8 cellular contexts compared by ENCODE assay signal in genomic region chr19:17289489-17289888, GRCh38. TPM values are rescaled to one million over a fixed set of nuclear protein-coding genes. Genes with fewer than 3 reads are reported as not detected.
A peak's percentile ranks its signal among the peaks of the same experiment; 100 is the strongest.
DNase-seq lines count a peak whose midpoint lies in the region; ATAC-seq and TF ChIP-seq lines count a peak whose summit lies in the region.

No MANE protein-coding gene starts in this region.

- H4K20me1 ChIP-seq in BLaER1: peaks cover 23% of the 10 kb centered on the region

- peak; percentile 25 for ATAC-seq in activated CD8-positive, alpha-beta T cell treated with anti-CD3 and anti-CD28 coated beads for 36 hours
- ATAC-seq in GM18873 (IDR thresholded peaks at IDR 0.05; ENCODE audit: low FRiP score, unreplicated experiment): no peak

- no peak overlapping the region for H3K4me3 Mint-ChIP-seq in activated CD8-positive, alpha-beta T cell treated with anti-CD3 and anti-CD28 coated beads for 36 hours

- TF ChIP-seq CTCF in activated CD8-positive, alpha-beta T cell treated with anti-CD3 and anti-CD28 coated beads for 36 hours (IDR thresholded peaks at IDR 0.05): no peak
- TF ChIP-seq CTCF in retinal pigment epithelial cell (conservative IDR thresholded peaks at IDR 0.05; ENCODE audit: low read depth, low read length): no peak

- CTCF ChIA-PET in activated CD8-positive, alpha-beta T cell treated with anti-CD3 and anti-CD28 coated beads for 36 hours (lab: Charles Lee): interaction anchor here (1.6 to 1.7 kb wide), 2 partner anchors 22 to 34 kb away, joined by 3 to 5 read pairs; partner anchors contain the start of gene BABAM1

- DNase-seq in HuH-7.5 (ENCODE audit: low spot score) (peak; percentile 61), head of caudate nucleus (peak in 30 of 42 donors; percentile 22 to 68 (median 48)), retinal pigment epithelial cell (ENCODE audit: low read depth) (no peak), GDM1 (lab: John Stamatoyannopoulos, UW) (no peak), ureter (ENCODE audit: low spot score) (no peak)
- DNase-seq in activated CD8-positive, alpha-beta T cell treated with anti-CD3 and anti-CD28 coated beads for 36 hours: peak; percentile 79

- peaks cover 32% of the 10 kb centered on the region for H3K4me1 ChIP-seq in BLaER1

- H3K9me3 ChIP-seq in BLaER1: 0 out of 2 replicates have a peak, but pooled peaks cover 4% of the 10 kb centered on the region

- no peak overlapping the region for H3K27ac Mint-ChIP-seq in activated CD8-positive, alpha-beta T cell treated with anti-CD3 and anti-CD28 coated beads for 36 hours

- H3K4me3 ChIP-seq in BLaER1 (no peak overlapping the region), retinal pigment epithelial cell (ENCODE audit: low read length) (peak overlapping the region; percentile 14)

- H3K27me3 ChIP-seq in BLaER1: no peaks in the 10 kb centered on the region

- intact Hi-C loops in activated CD8-positive, alpha-beta T cell treated with anti-CD3 and anti-CD28 coated beads for 36 hours (cut with micrococcal nuclease): no loop called here
- intact Hi-C loops in head of caudate nucleus (cut with DNase I): loop anchor here (10.0 kb wide), 1 partner anchor 215 kb away; the partner anchor contains the start of genes HAUS8 and MYO9B

- no peak overlapping the region for H3K9ac ChIP-seq in BLaER1

- peaks cover 3% of the 10 kb centered on the region for H3K4me1 Mint-ChIP-seq in activated CD8-positive, alpha-beta T cell treated with anti-CD3 and anti-CD28 coated beads for 36 hours (ENCODE audit: low read depth)

- H3K36me3 ChIP-seq in BLaER1: peaks cover 37% of the 10 kb centered on the region

- no peaks in the 10 kb centered on the region for H3K9me3 Mint-ChIP-seq in activated CD8-positive, alpha-beta T cell treated with anti-CD3 and anti-CD28 coated beads for 36 hours

- H3K27ac ChIP-seq in BLaER1: no peak overlapping the region

- H3K36me3 Mint-ChIP-seq in activated CD8-positive, alpha-beta T cell treated with anti-CD3 and anti-CD28 coated beads for 36 hours (ENCODE audit: low read depth): peaks cover 12% of the 10 kb centered on the region

- H3K27me3 Mint-ChIP-seq in activated CD8-positive, alpha-beta T cell treated with anti-CD3 and anti-CD28 coated beads for 36 hours: no peaks in the 10 kb centered on the region

- POLR2A ChIA-PET in activated CD8-positive, alpha-beta T cell treated with anti-CD3 and anti-CD28 coated beads for 36 hours (lab: Charles Lee): interaction anchor here (1.7 kb wide), 1 partner anchor 23 kb away, joined by 4 read pairs; no protein-coding TSS in a partner anchor

- H3K4me2 ChIP-seq in BLaER1: peak overlapping the region; percentile 12; the same call in 1 of the 2 replicates

RNA-seq across cellular contexts. Expression of gene ANKLE1, which starts 7.8 kb away (rescaled TPM):
- 10 to 100 TPM; 15.9 to 18.4 TPM for total RNA-seq in activated CD8-positive, alpha-beta T cell treated with anti-CD3 and anti-CD28 coated beads for 36 hours
- 0.23 TPM for total RNA-seq in ureter

RNA-seq across cellular contexts. Expression of gene ABHD8, which starts 13.7 kb away (rescaled TPM):
- total RNA-seq in activated CD8-positive, alpha-beta T cell treated with anti-CD3 and anti-CD28 coated beads for 36 hours: 1 to 10 TPM; 5.0 to 6.0 TPM
- 6.3 TPM for total RNA-seq in ureter

RNA-seq across cellular contexts. Expression of gene MRPL34, which starts 16.2 kb away (rescaled TPM):
- 100 to 1,000 TPM; 101 to 107 TPM for total RNA-seq in activated CD8-positive, alpha-beta T cell treated with anti-CD3 and anti-CD28 coated beads for 36 hours
- total RNA-seq in ureter: 48.5 TPM

RNA-seq across cellular contexts. Expression of gene DDA1, which starts 19.9 kb away (rescaled TPM):
- total RNA-seq in activated CD8-positive, alpha-beta T cell treated with anti-CD3 and anti-CD28 coated beads for 36 hours: 10 to 100 TPM; 25.4 to 33.2 TPM
- total RNA-seq in ureter: 32.0 TPM

RNA-seq across cellular contexts. Expression of gene BABAM1, which starts 22.2 kb away (rescaled TPM):
- 100 to 1,000 TPM; 105 to 106 TPM for total RNA-seq in activated CD8-positive, alpha-beta T cell treated with anti-CD3 and anti-CD28 coated beads for 36 hours
- 67.7 TPM for total RNA-seq in ureter

Comparison
In these comparisons a context has a peak if more than half of its experiments do, and no peak if none do; other contexts are left out.
1. DNase-seq: peak in HuH-7.5 (single experiment), activated CD8-positive, alpha-beta T cell treated with anti-CD3 and anti-CD28 coated beads for 36 hours (single experiment) and head of caudate nucleus (30 of 42); none in retinal pigment epithelial cell (single experiment), GDM1 (single experiment) and ureter (single experiment).
2. RNA of gene ANKLE1, which starts 7.8 kb away (total RNA-seq): 15.9 to 18.4 TPM in activated CD8-positive, alpha-beta T cell treated with anti-CD3 and anti-CD28 coated beads for 36 hours; 0.23 TPM in ureter (single experiment); every median in the first group is over 10 times any median in the second.